In the genomic region with DNA sequence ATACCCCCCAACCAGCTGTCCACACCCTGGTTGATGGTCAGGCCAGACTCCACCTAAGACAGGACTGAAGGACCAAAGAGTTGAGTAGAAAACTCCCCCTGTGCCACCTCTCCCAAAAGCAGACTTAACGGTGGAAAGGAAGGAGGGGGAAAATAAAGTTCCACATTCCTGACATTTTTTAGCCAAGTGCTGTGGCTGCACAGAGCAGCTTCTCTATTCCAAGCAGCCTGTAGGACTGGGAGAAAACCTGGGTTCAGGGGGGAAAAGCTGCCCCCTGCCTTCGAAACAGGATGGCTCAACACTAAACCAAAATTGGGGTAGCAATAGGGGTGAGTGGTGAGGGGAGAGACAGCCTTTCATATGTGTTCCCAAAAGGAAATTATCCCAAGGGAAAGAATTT, we compare ENCODE assay signal across 11 cellular contexts. TPM values are rescaled to one million over a fixed set of nuclear protein-coding genes. Genes with fewer than 3 reads are reported as not detected.
DNase-seq lines count a peak whose midpoint lies in the region; ATAC-seq and TF ChIP-seq lines count a peak whose summit lies in the region.
"Had no signal": no experiment of that assay in that cellular context is flagged by ENCODE, and none has a peak within 500 bp of the region (broad histone marks: within the 10 kb centered on the region; RNA-seq: fewer than 3 reads in every experiment).

No MANE protein-coding gene starts in this region.

- peak overlapping the region; percentile 100 for H3K4me3 Mint-ChIP-seq in HFFc6
- H3K4me3 Mint-ChIP-seq: activated CD4-positive, alpha-beta T cell treated with anti-CD3 and anti-CD28 coated beads, Interleukin-2, amount 10 ng/mL, durations not matched to agents 24 days and 14 days; stimulated activated naive CD8-positive, alpha-beta T cell treated with anti-CD3 and anti-CD28 coated beads, Interleukin-15, Interleukin-2, amounts not matched to agents 100 ng/mL and 50 ng/mL, for 24 hours had no signal

- TF ChIP-seq CTCF in HFFc6 (IDR thresholded peaks at IDR 0.05) (peak; percentile 61), astrocyte of the cerebellum (IDR thresholded peaks at IDR 0.05; ENCODE audit: low read depth, low read length, missing control alignments) (peak; percentile 32), thoracic aorta (IDR thresholded peaks at IDR 0.05) (no peak)

- H3K27me3 Mint-ChIP-seq in HFFc6 (ENCODE audit: insufficient read depth), result no peaks in the 10 kb centered on the region
- H3K27me3 Mint-ChIP-seq: stimulated activated naive CD8-positive, alpha-beta T cell treated with anti-CD3 and anti-CD28 coated beads, Interleukin-15, Interleukin-2, amounts not matched to agents 100 ng/mL and 50 ng/mL, for 24 hours had no signal

- DNase-seq in HFFc6 (peak; percentile 43), astrocyte of the cerebellum (ENCODE audit: low read depth) (no peak), kidney tubule cell (ENCODE audit: low spot score) (peak; percentile 47), thoracic aorta (ENCODE audit: low spot score) (no peak), RKO (ENCODE audit: low spot score) (no peak), COLO829 (ENCODE audit: low spot score) (no peak), middle frontal gyrus (ENCODE audit: extremely low spot score, low spot score) (no peak)
- DNase-seq: activated CD4-positive, alpha-beta T cell treated with anti-CD3 and anti-CD28 coated beads, Interleukin-2, amount 10 ng/mL, durations not matched to agents 24 days and 14 days; occipital lobe had no signal

- no peaks in the 10 kb centered on the region for H3K9me3 ChIP-seq in thoracic aorta

- H3K36me3 ChIP-seq in thoracic aorta, result no peaks in the 10 kb centered on the region

- in situ Hi-C loops in astrocyte of the cerebellum (cut with HindIII; ENCODE audit: low sequenced_read_pairs), result no loop called here

- no peaks in the 10 kb centered on the region for H3K9me3 Mint-ChIP-seq in HFFc6
- H3K9me3 Mint-ChIP-seq: activated CD4-positive, alpha-beta T cell treated with anti-CD3 and anti-CD28 coated beads, Interleukin-2, amount 10 ng/mL, durations not matched to agents 24 days and 14 days; stimulated activated naive CD8-positive, alpha-beta T cell treated with anti-CD3 and anti-CD28 coated beads, Interleukin-15, Interleukin-2, amounts not matched to agents 100 ng/mL and 50 ng/mL, for 24 hours had no signal

- H3K27ac Mint-ChIP-seq in HFFc6, result peak overlapping the region; percentile 96
- H3K27ac Mint-ChIP-seq: activated CD4-positive, alpha-beta T cell treated with anti-CD3 and anti-CD28 coated beads, Interleukin-2, amount 10 ng/mL, durations not matched to agents 24 days and 14 days; stimulated activated naive CD8-positive, alpha-beta T cell treated with anti-CD3 and anti-CD28 coated beads, Interleukin-15, Interleukin-2, amounts not matched to agents 100 ng/mL and 50 ng/mL, for 24 hours had no signal

- ATAC-seq in thoracic aorta (ENCODE audit: insufficient number of reproducible peaks, low FRiP score, low read depth), result no peak
- ATAC-seq in HG02852 (IDR thresholded peaks at IDR 0.05; ENCODE audit: unreplicated experiment), result no peak

- H3K27me3 ChIP-seq in thoracic aorta (replicated peaks; ENCODE audit: insufficient read depth), result no peaks in the 10 kb centered on the region

- peaks cover 79% of the 10 kb centered on the region for H3K4me1 Mint-ChIP-seq in HFFc6 (ENCODE audit: low read depth)

- peak overlapping the region; percentile 84 to 85 for H3K27ac ChIP-seq in thoracic aorta

- H3K36me3 Mint-ChIP-seq in HFFc6 (ENCODE audit: low read depth), result peaks cover 51% of the 10 kb centered on the region

- peaks cover 46 to 81% of the 10 kb centered on the region in 2 donors for H3K4me1 ChIP-seq in thoracic aorta (ENCODE audit: control insufficient read depth in 1 of 2, low read depth in 2 of 2)

- H3K4me3 ChIP-seq in astrocyte of the cerebellum (ENCODE audit: low read depth, low read length) (peak overlapping the region; percentile 93), thoracic aorta (peak overlapping the region; percentile 91)

RNA-seq across cellular contexts. Expression of gene TRAM2, which starts 3.6 kb away (rescaled TPM):
- 100 to 1,000 TPM; 191 to 235 (median 215) TPM for total RNA-seq in HFFc6 (2021; fragmentation: NEBNext Ultra II Directional; extraction: Animal tissue kit (Norgen Biotek cat#: 25700))
- 10 to 100 TPM; 40.0 to 41.8 TPM for total RNA-seq in thoracic aorta

Comparison
In these comparisons a context has a peak if more than half of its experiments do, and no peak if none do; other contexts are left out.
1. DNase-seq: peak in HFFc6 (single experiment) and kidney tubule cell (single experiment); none in astrocyte of the cerebellum (single experiment), thoracic aorta (single experiment), RKO (single experiment), COLO829 (single experiment) and middle frontal gyrus (single experiment).
2. RNA of gene TRAM2, which starts 3.6 kb away (total RNA-seq): 191 to 235 TPM in HFFc6; 40.0 to 41.8 TPM in thoracic aorta; every median in the first group is over 4 times any median in the second.